Comparison of ENCODE assay signal across 8 cellular contexts in the genomic region with DNA sequence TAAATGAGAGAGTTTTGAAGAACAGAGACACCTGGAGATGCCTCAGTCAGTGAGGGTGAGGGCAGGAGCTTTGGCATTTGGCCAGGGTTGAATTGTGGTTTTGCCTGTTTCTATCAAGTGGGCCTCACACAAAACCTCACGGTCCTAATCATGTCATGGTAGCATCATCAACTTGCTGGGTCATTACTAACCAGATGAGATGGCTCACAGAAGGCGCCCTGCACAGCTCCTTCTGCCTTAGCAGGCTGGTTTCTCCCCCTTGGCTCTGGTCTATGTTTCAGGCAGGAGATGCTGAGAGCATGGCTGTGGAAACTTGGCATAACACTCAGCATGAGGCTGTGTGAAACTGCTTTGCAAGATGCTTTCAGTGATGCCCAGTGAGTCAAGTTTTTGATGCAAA.
DNase-seq lines count a peak whose midpoint lies in the region; ATAC-seq and TF ChIP-seq lines count a peak whose summit lies in the region.

No MANE protein-coding gene starts in this region.

- peaks cover 8% of the 10 kb centered on the region for H3K4me1 Mint-ChIP-seq in activated CD4-positive, alpha-beta memory T cell treated with anti-CD3 and anti-CD28 coated beads, Interleukin-2, amount 10 ng/mL, durations not matched to agents 7 days and 5 days
- peaks cover 19% of the 10 kb centered on the region for H3K4me1 Mint-ChIP-seq in type B pancreatic cell (ENCODE audit: unreplicated experiment)

- TF ChIP-seq CTCF in type B pancreatic cell (conservative IDR thresholded peaks at IDR 0.05), result no peak

- no peak overlapping the region for H3K27ac Mint-ChIP-seq in activated CD4-positive, alpha-beta memory T cell treated with anti-CD3 and anti-CD28 coated beads, Interleukin-2, amount 10 ng/mL, durations not matched to agents 7 days and 5 days
- no peak overlapping the region for H3K27ac Mint-ChIP-seq in type B pancreatic cell

- ATAC-seq in GM21381 (IDR thresholded peaks at IDR 0.05; ENCODE audit: unreplicated experiment), result peak; percentile 74
- no peak for ATAC-seq in HG03521 (IDR thresholded peaks at IDR 0.05; ENCODE audit: unreplicated experiment)

- DNase-seq in EL, result peak; percentile 38
- DNase-seq in HT1080 (ENCODE audit: low read depth), result peak; percentile 71
- peak; percentile 21 for DNase-seq in activated CD4-positive, alpha-beta memory T cell treated with anti-CD3 and anti-CD28 coated beads, Interleukin-2, amount 10 ng/mL, durations not matched to agents 7 days and 5 days
- DNase-seq in occipital lobe (lab: John Stamatoyannopoulos, UW), result peak; percentile 10
- no peak for DNase-seq in type B pancreatic cell (ENCODE audit: extremely low spot score, unreplicated experiment)
- DNase-seq in COLO829 (ENCODE audit: low spot score), result no peak

- POLR2A ChIA-PET in activated CD4-positive, alpha-beta memory T cell treated with anti-CD3 and anti-CD28 coated beads, Interleukin-2, amount 10 ng/mL, durations not matched to agents 7 days and 5 days (lab: Charles Lee), result no interaction called here

- CTCF ChIA-PET in activated CD4-positive, alpha-beta memory T cell treated with anti-CD3 and anti-CD28 coated beads, Interleukin-2, amount 10 ng/mL, durations not matched to agents 7 days and 5 days (lab: Charles Lee), result no interaction called here

- no peaks in the 10 kb centered on the region for H3K9me3 Mint-ChIP-seq in activated CD4-positive, alpha-beta memory T cell treated with anti-CD3 and anti-CD28 coated beads, Interleukin-2, amount 10 ng/mL, durations not matched to agents 7 days and 5 days
- H3K9me3 Mint-ChIP-seq in type B pancreatic cell, result no peaks in the 10 kb centered on the region

- no peak overlapping the region for H3K4me3 Mint-ChIP-seq in activated CD4-positive, alpha-beta memory T cell treated with anti-CD3 and anti-CD28 coated beads, Interleukin-2, amount 10 ng/mL, durations not matched to agents 7 days and 5 days
- no peak overlapping the region for H3K4me3 Mint-ChIP-seq in type B pancreatic cell

- H3K36me3 Mint-ChIP-seq in activated CD4-positive, alpha-beta memory T cell treated with anti-CD3 and anti-CD28 coated beads, Interleukin-2, amount 10 ng/mL, durations not matched to agents 7 days and 5 days (ENCODE audit: low read depth), result no peaks in the 10 kb centered on the region
- peaks cover 14% of the 10 kb centered on the region for H3K36me3 Mint-ChIP-seq in type B pancreatic cell

- H3K27me3 Mint-ChIP-seq in activated CD4-positive, alpha-beta memory T cell treated with anti-CD3 and anti-CD28 coated beads, Interleukin-2, amount 10 ng/mL, durations not matched to agents 7 days and 5 days, result no peaks in the 10 kb centered on the region
- no peaks in the 10 kb centered on the region for H3K27me3 Mint-ChIP-seq in type B pancreatic cell

Comparison
In these comparisons a context has a peak if more than half of its experiments do, and no peak if none do; other contexts are left out.
1. DNase-seq: peak in EL (single experiment), HT1080 (single experiment), activated CD4-positive, alpha-beta memory T cell treated with anti-CD3 and anti-CD28 coated beads, Interleukin-2, amount 10 ng/mL, durations not matched to agents 7 days and 5 days (single experiment) and occipital lobe (single experiment); none in type B pancreatic cell (single experiment) and COLO829 (single experiment).